In the genomic region with DNA sequence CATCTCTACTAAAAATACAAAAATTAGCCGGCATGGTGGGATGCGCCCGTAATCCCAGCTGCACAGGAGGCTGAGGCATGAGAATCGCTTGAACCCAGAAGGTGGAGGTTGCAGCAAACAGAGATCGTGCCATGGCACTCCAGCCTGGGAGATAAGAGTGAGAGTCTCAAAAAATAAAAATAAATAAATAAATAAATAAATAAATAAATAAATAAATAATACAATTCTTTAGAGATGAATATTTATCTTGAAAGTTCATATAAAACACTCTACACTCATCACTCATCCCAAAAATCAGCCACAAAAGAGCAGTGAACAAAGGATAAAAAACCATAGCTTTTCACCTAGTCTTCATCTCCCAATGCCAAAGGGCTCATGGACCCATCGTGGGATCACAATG, we compare ENCODE assay signal across 26 cellular contexts.
"Had no signal": no experiment of that assay in that cellular context is flagged by ENCODE, and none has a peak within 500 bp of the region (broad histone marks: within the 10 kb centered on the region; RNA-seq: fewer than 3 reads in every experiment).

No MANE protein-coding gene starts in this region.

- DNase-seq: stimulated activated CD4-positive, alpha-beta T cell treated with anti-CD3 and anti-CD28 coated beads, Interleukin-2, amount 100 ng/mL, for 48 hours; stimulated activated CD4-positive, alpha-beta T cell treated with anti-CD3 and anti-CD28 coated beads, Interleukin-4, amount 100 ng/mL, for 1 hour; stimulated activated CD4-positive, alpha-beta T cell treated with anti-CD3 and anti-CD28 coated beads, Interleukin-4, amount 100 ng/mL, for 24 hours; stimulated activated CD4-positive, alpha-beta T cell treated with anti-CD3 and anti-CD28 coated beads, Interleukin-4, amount 100 ng/mL, for 4 hours; stimulated activated CD8-positive, alpha-beta memory T cell treated with anti-CD3 and anti-CD28 coated beads, Interleukin-4, amount 100 ng/mL, for 48 hours; stimulated activated naive B cell treated with anti-CD40 and anti-IgM and Interleukin-4, amounts not matched to agents 10 μg/mL and 1 μg/mL and 100 μg/mL, for 72 hours; stimulated activated naive CD4-positive, alpha-beta T cell; stimulated activated naive CD4-positive, alpha-beta T cell treated with Interleukin-2 at 50 U/mL for 16 hours; stimulated activated naive CD8-positive, alpha-beta T cell treated with anti-CD3 and anti-CD28 coated beads, Interleukin-15, amount 100 ng/mL, for 72 hours; stomach; substantia nigra; testis; thyroid gland; tibial artery; transverse colon; trophoblast cell; upper lobe of left lung; upper lobe of right lung; uterus had no signal

- FAIRE-seq: urothelium cell line had no signal

- ATAC-seq: stimulated activated effector memory CD8-positive, alpha-beta T cell treated with anti-CD3 and anti-CD28 coated beads, Interleukin-12 subunit alpha, Interleukin-12 subunit beta, amount 100 ng/mL, for 72 hours; stimulated activated memory B cell treated with anti-CD40 and anti-IgM and Interleukin-4, amounts not matched to agents 10 μg/mL and 1 μg/mL and 100 μg/mL, for 72 hours; stimulated activated naive B cell treated with anti-CD40 and anti-IgM and Interleukin-4, amounts not matched to agents 10 μg/mL and 1 μg/mL and 100 μg/mL, for 72 hours; stimulated activated naive CD8-positive, alpha-beta T cell treated with anti-CD3 and anti-CD28 coated beads, Interleukin-15, amount 100 ng/mL, for 72 hours; upper lobe of right lung had no signal

- H3K36me3 ChIP-seq: stomach, suprapubic skin, thoracic aorta, thyroid gland, tibial artery, tibial nerve, transverse colon, upper lobe of left lung, upper lobe of right lung, uterus, vagina had no signal

- H3K4me3 ChIP-seq: stomach, suprapubic skin, testis, thoracic aorta, thyroid gland, tibial artery, tibial nerve, transverse colon, upper lobe of left lung, upper lobe of right lung, uterus, vagina had no signal

- H3K27ac ChIP-seq: stomach, suprapubic skin, testis, thoracic aorta, thyroid gland, tibial artery, tibial nerve, transverse colon, upper lobe of left lung, upper lobe of right lung, uterus, vagina had no signal

- H3K4me1 ChIP-seq: stomach, suprapubic skin, testis, thyroid gland, tibial artery, transverse colon, upper lobe of left lung, upper lobe of right lung, uterus, vagina had no signal

- H3K9me3 ChIP-seq: stomach, suprapubic skin, testis, thoracic aorta, thyroid gland, tibial artery, tibial nerve, transverse colon, upper lobe of left lung, upper lobe of right lung, uterus, vagina had no signal
